In genomic region chr10:114937962-114938817, GRCh38 we compare ENCODE assay signal across 8 cellular contexts. TPM values are rescaled to one million over a fixed set of nuclear protein-coding genes. Genes with fewer than 3 reads are reported as not detected.
DNase-seq lines count a peak whose midpoint lies in the region; FAIRE-seq and TF ChIP-seq lines count a peak whose summit lies in the region.

Gene TRUB1, plus strand, starts transcription at chr10:114938195. Its CDS starts 59 bp downstream, at chr10:114938254.

- no peaks in the 10 kb centered on the region for H3K9me3 ChIP-seq in Loucy (ENCODE audit: insufficient read depth, low read depth, low read length)

- no peaks in the 10 kb centered on the region for H3K9me2 ChIP-seq in Loucy (replicated peaks; ENCODE audit: low read depth, low read length)

- H3K9ac ChIP-seq in Loucy (ENCODE audit: low read depth, low read length, poor library complexity, severe bottlenecking): peak within 1 kb of the TSS; percentile 93

- H3K9me3 Mint-ChIP-seq in nephron: no peaks in the 10 kb centered on the region
- no peaks in the 10 kb centered on the region for H3K9me3 Mint-ChIP-seq in stimulated activated naive CD8-positive, alpha-beta T cell treated with anti-CD3 and anti-CD28 coated beads, Interleukin-15, Interleukin-2, amounts not matched to agents 100 ng/mL and 50 ng/mL, for 24 hours

- peak within 1 kb of the TSS; percentile 89 for H2AFZ ChIP-seq in Loucy (ENCODE audit: low read length)

- H3K4me3 Mint-ChIP-seq in nephron: peak within 1 kb of the TSS; percentile 98 to 99 (median 99)
- peak within 1 kb of the TSS; percentile 95 for H3K4me3 Mint-ChIP-seq in stimulated activated naive CD8-positive, alpha-beta T cell treated with anti-CD3 and anti-CD28 coated beads, Interleukin-15, Interleukin-2, amounts not matched to agents 100 ng/mL and 50 ng/mL, for 24 hours

- TF ChIP-seq CTCF in Loucy (conservative IDR thresholded peaks at IDR 0.05; ENCODE audit: low read length): no peak
- no peak for TF ChIP-seq CTCF in fibroblast of the aortic adventitia (IDR thresholded peaks at IDR 0.05; ENCODE audit: insufficient read depth, low read length)
- TF ChIP-seq CTCF in nephron (IDR thresholded peaks at IDR 0.05; ENCODE audit: unreplicated experiment in 3 of 3): no peak

- no peaks in the 10 kb centered on the region for H3K27me3 Mint-ChIP-seq in nephron (ENCODE audit: low read depth)
- no peaks in the 10 kb centered on the region for H3K27me3 Mint-ChIP-seq in stimulated activated naive CD8-positive, alpha-beta T cell treated with anti-CD3 and anti-CD28 coated beads, Interleukin-15, Interleukin-2, amounts not matched to agents 100 ng/mL and 50 ng/mL, for 24 hours

- DNase-seq in EL (peak; percentile 94), H54 (ENCODE audit: insufficient read length, low spot score) (peak; percentile 70), fibroblast of the aortic adventitia (ENCODE audit: low read depth) (peak; percentile 96)
- peak; percentile 74 for DNase-seq in activated T-helper 9 cell treated with anti-CD3 and anti-CD28 coated beads, Interleukin-2, amount 50 U/mL, for 16 hours (ENCODE audit: low read depth)

- peak within 1 kb of the TSS; percentile 93 for H3K4me3 ChIP-seq in Loucy (ENCODE audit: low read length, poor library complexity, severe bottlenecking)
- H3K4me3 ChIP-seq in fibroblast of the aortic adventitia (ENCODE audit: low read depth, low read length): peak within 1 kb of the TSS; percentile 97

- peak within 1 kb of the TSS; percentile 83 for H3K4me2 ChIP-seq in Loucy (ENCODE audit: low read depth, low read length, poor library complexity, severe bottlenecking)

- no peaks in the 10 kb centered on the region for H3K27me3 ChIP-seq in Loucy (ENCODE audit: insufficient read depth, low read length, poor library complexity, severe bottlenecking)

- peaks cover 5% of the 10 kb centered on the region for H4K20me1 ChIP-seq in Loucy (ENCODE audit: insufficient read depth, low read length, poor library complexity, severe bottlenecking)

- TF ChIP-seq POLR2A in H54 (IDR thresholded peaks at IDR 0.05; ENCODE audit: low read depth, low read length) (peak; percentile 80), Raji (IDR thresholded peaks at IDR 0.05; ENCODE audit: insufficient read depth, low read depth, low read length) (peak; percentile 91)

- no peaks in the 10 kb centered on the region for H3F3A ChIP-seq in Loucy (ENCODE audit: low read depth)

- H3K36me3 ChIP-seq in Loucy (ENCODE audit: insufficient read depth, low read length): peaks cover 9% of the 10 kb centered on the region; the same call in 1 of the 2 replicates

- H3K79me2 ChIP-seq in Loucy (ENCODE audit: insufficient read depth, low read length): peaks cover 42% of the 10 kb centered on the region

- peak; percentile 68 for FAIRE-seq in H54 (lab: Jason Lieb, UNC)

- H3K4me1 Mint-ChIP-seq in nephron: peaks cover 29% of the 10 kb centered on the region
- peaks cover 28% of the 10 kb centered on the region for H3K4me1 Mint-ChIP-seq in stimulated activated naive CD8-positive, alpha-beta T cell treated with anti-CD3 and anti-CD28 coated beads, Interleukin-15, Interleukin-2, amounts not matched to agents 100 ng/mL and 50 ng/mL, for 24 hours (ENCODE audit: low read depth)

- peaks cover 23% of the 10 kb centered on the region for H3K4me1 ChIP-seq in Loucy (ENCODE audit: insufficient read depth, low read length, poor library complexity, severe bottlenecking)

- peak within 1 kb of the TSS; percentile 85 to 97 (median 96) for H3K27ac Mint-ChIP-seq in nephron
- H3K27ac Mint-ChIP-seq in stimulated activated naive CD8-positive, alpha-beta T cell treated with anti-CD3 and anti-CD28 coated beads, Interleukin-15, Interleukin-2, amounts not matched to agents 100 ng/mL and 50 ng/mL, for 24 hours: peak within 1 kb of the TSS; percentile 95

- H3K36me3 Mint-ChIP-seq in nephron (ENCODE audit: low read depth): peaks cover 11% of the 10 kb centered on the region
- H3K36me3 Mint-ChIP-seq in stimulated activated naive CD8-positive, alpha-beta T cell treated with anti-CD3 and anti-CD28 coated beads, Interleukin-15, Interleukin-2, amounts not matched to agents 100 ng/mL and 50 ng/mL, for 24 hours (ENCODE audit: low read depth): peaks cover 19% of the 10 kb centered on the region

RNA-seq across cellular contexts. Expression of gene TRUB1, which starts in this region (rescaled TPM):
- total RNA-seq in fibroblast of the aortic adventitia (ENCODE audit: low replicate concordance): 31.8 and 71.7 TPM in 2 replicates

Comparison
In these comparisons a context has a peak if more than half of its experiments do, and no peak if none do; other contexts are left out.
1. Peak in every context shown above with its lines: DNase-seq and H3K4me3 ChIP-seq.